9 cellular contexts compared by ENCODE assay signal in the genomic region with DNA sequence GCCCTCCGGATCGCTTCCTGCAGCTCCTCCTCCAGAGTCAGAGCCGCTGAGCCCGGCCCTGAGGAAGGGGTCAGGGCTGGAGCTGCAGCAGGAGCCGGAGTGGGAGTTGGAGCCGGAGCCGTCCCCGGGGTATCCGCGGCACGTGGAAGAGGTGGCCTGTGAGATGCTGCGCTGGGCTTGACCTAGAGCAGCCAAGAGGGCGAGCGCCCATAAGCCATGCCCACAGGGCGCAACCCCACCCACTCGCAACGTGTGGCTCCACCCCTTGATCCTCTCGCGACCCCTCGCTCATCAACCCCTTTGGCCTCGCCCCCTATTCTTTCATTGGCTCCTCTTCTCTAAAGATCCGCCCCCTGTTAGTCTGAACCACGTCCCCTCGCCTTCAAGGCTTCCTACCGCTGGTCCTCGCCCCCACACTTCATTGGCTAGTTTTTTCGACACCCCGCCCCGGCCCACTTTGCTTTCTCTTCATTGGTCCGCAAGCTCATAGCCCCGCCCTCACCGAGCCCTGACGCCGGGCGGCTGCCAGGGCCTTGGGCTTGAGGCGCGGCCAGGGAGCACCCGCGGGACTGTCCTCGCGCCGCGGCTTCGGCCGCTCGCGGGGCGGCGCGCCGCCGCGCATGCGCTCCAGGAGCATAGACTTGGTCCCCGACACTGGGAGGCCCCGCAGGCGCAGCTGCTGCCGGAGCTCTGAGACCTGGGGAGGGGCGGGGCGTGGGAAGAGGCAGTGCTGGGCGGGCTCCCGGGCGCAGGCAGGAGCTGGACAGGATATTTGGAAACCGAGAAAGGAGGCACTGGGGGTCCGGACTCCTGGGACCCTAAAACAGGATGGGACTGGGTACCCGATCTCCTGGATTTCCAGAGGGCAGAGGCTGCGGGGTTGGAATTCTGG. TPM values are rescaled to one million over a fixed set of nuclear protein-coding genes. Genes with fewer than 3 reads are reported as not detected.
DNase-seq lines count a peak whose midpoint lies in the region; ATAC-seq and TF ChIP-seq lines count a peak whose summit lies in the region.
"Had no signal": no experiment of that assay in that cellular context is flagged by ENCODE, and none has a peak within 500 bp of the region (broad histone marks: within the 10 kb centered on the region; RNA-seq: fewer than 3 reads in every experiment).

No MANE protein-coding gene starts in this region.

- H3K27me3 Mint-ChIP-seq in chondrocyte (ENCODE audit: low read depth), result no peaks in the 10 kb centered on the region

- ATAC-seq in GM19035 (IDR thresholded peaks at IDR 0.05; ENCODE audit: unreplicated experiment) (peak; percentile 92), HG03342 (IDR thresholded peaks at IDR 0.05; ENCODE audit: unreplicated experiment) (peak; percentile 81)

- no peaks in the 10 kb centered on the region for H3K36me3 ChIP-seq in kidney epithelial cell (ENCODE audit: control insufficient read depth, insufficient read depth, low read length)

- H3K4me3 ChIP-seq in AG10803 (ENCODE audit: low read length), result peak overlapping the region; percentile 84
- peak overlapping the region; percentile 83 for H3K4me3 ChIP-seq in kidney epithelial cell (ENCODE audit: low read depth, low read length)

- peak overlapping the region; percentile 91 for H3K4me3 Mint-ChIP-seq in chondrocyte (ENCODE audit: unreplicated experiment)

- no peaks in the 10 kb centered on the region for H3K9me3 Mint-ChIP-seq in chondrocyte (ENCODE audit: low read depth)

- no peaks in the 10 kb centered on the region for H3K27me3 ChIP-seq in kidney epithelial cell (ENCODE audit: control insufficient read depth, insufficient read depth, low read length)

- H3K27ac Mint-ChIP-seq in chondrocyte (ENCODE audit: unreplicated experiment), result peak overlapping the region; percentile 97

- H3K36me3 Mint-ChIP-seq in chondrocyte (ENCODE audit: low read depth), result no peaks in the 10 kb centered on the region

- no peak for TF ChIP-seq CTCF in AG10803 (conservative IDR thresholded peaks at IDR 0.05; ENCODE audit: low read length)
- TF ChIP-seq CTCF in chondrocyte (IDR thresholded peaks at IDR 0.05), result no peak
- no peak for TF ChIP-seq CTCF in kidney epithelial cell (IDR thresholded peaks at IDR 0.05; ENCODE audit: insufficient read depth, low read length, poor library complexity, severe bottlenecking)

- DNase-seq in AG10803 (ENCODE audit: low read depth), result peak; percentile 100
- DNase-seq in NCI-H446 treated with DMSO at 0.1 percent for 48 hours (lab: John Stamatoyannopoulos, UW), result peak; percentile 93
- DNase-seq in activated CD4-positive, alpha-beta T cell treated with anti-CD3 and anti-CD28 coated beads for 1 hour, result peak; percentile 92
- DNase-seq in chondrocyte (ENCODE audit: low spot score), result peak; percentile 100
- DNase-seq in kidney epithelial cell (ENCODE audit: low read depth), result peak; percentile 97
- peak; percentile 99 for DNase-seq in stimulated activated CD4-positive, alpha-beta T cell treated with anti-CD3 and anti-CD28 coated beads, Interleukin-15, amount 100 ng/mL, for 24 hours

- H3K4me1 Mint-ChIP-seq in chondrocyte (ENCODE audit: low read depth), result peaks cover 37% of the 10 kb centered on the region

RNA-seq across cellular contexts. Expression of a gene that starts 5.4 kb away (rescaled TPM):
- total RNA-seq in chondrocyte, result 1.6 to 2.9 TPM (median 1.7 TPM) in 3 replicates
- 1.0 and 1.3 TPM in 2 replicates for total RNA-seq in kidney epithelial cell

RNA-seq across cellular contexts. Expression of a gene that starts 18.3 kb away (rescaled TPM):
- total RNA-seq in chondrocyte, result not detected in 3 replicates
- 1.8 and 1.9 TPM in 2 replicates for total RNA-seq in kidney epithelial cell
- total RNA-seq: T-helper 2 cell treated with Interferon-gamma antibody and Interleukin-4, amounts not matched to agents 100 ng/mL and 5 ng/mL, for 36 hours had no signal

RNA-seq across cellular contexts. Expression of a gene that starts 26.3 kb away (rescaled TPM):
- total RNA-seq in chondrocyte (0.31 to 1.00 TPM (median 0.62 TPM) in 3 replicates), kidney epithelial cell (3.8 and 4.8 TPM in 2 replicates)

RNA-seq across cellular contexts. Expression of a gene that starts 32.6 kb away (rescaled TPM):
- not detected in 3 replicates for total RNA-seq in chondrocyte
- 0.25 TPM in 1 of 2 replicates, not detected in the other for total RNA-seq in kidney epithelial cell
- total RNA-seq: T-helper 2 cell treated with Interferon-gamma antibody and Interleukin-4, amounts not matched to agents 100 ng/mL and 5 ng/mL, for 36 hours had no signal

RNA-seq across cellular contexts. Expression of a gene that starts 38.3 kb away (rescaled TPM):
- 0.44 to 0.52 TPM in 2 of 3 replicates, not detected in the other for total RNA-seq in chondrocyte
- 10.4 and 12.3 TPM in 2 replicates for total RNA-seq in kidney epithelial cell

Comparison
In these comparisons a context has a peak if more than half of its experiments do, and no peak if none do; other contexts are left out.
1. Peak in every context shown above with its lines: DNase-seq, ATAC-seq and H3K4me3 ChIP-seq.